In genomic region chr7:134211817-134212216, GRCh38 we compare ENCODE assay signal across 1 cellular context.
A peak's percentile ranks its signal among the peaks of the same experiment; 100 is the strongest.
TF ChIP-seq lines count a peak whose summit lies in the region.

No MANE protein-coding gene starts in this region.

TF ChIP-seq in K562, 482 proteins besides CTCF, POLR2A, EP300 and RAD21 (continued from another document and continues in another):
- TF ChIP-seq, protein P1, sequence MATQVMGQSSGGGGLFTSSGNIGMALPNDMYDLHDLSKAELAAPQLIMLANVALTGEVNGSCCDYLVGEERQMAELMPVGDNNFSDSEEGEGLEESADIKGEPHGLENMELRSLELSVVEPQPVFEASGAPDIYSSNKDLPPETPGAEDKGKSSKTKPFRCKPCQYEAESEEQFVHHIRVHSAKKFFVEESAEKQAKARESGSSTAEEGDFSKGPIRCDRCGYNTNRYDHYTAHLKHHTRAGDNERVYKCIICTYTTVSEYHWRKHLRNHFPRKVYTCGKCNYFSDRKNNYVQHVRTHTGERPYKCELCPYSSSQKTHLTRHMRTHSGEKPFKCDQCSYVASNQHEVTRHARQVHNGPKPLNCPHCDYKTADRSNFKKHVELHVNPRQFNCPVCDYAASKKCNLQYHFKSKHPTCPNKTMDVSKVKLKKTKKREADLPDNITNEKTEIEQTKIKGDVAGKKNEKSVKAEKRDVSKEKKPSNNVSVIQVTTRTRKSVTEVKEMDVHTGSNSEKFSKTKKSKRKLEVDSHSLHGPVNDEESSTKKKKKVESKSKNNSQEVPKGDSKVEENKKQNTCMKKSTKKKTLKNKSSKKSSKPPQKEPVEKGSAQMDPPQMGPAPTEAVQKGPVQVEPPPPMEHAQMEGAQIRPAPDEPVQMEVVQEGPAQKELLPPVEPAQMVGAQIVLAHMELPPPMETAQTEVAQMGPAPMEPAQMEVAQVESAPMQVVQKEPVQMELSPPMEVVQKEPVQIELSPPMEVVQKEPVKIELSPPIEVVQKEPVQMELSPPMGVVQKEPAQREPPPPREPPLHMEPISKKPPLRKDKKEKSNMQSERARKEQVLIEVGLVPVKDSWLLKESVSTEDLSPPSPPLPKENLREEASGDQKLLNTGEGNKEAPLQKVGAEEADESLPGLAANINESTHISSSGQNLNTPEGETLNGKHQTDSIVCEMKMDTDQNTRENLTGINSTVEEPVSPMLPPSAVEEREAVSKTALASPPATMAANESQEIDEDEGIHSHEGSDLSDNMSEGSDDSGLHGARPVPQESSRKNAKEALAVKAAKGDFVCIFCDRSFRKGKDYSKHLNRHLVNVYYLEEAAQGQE (CRISPR knock-in tag; IDR thresholded peaks at IDR 0.05; ENCODE audit: low read depth) = no peak
- TF ChIP-seq PCBP2 (IDR thresholded peaks at IDR 0.05; ENCODE audit: low read depth, low read length, poor library complexity, severe bottlenecking) (no peak), TEAD2 (tag; IDR thresholded peaks at IDR 0.05) (no peak), CBX1 (IDR thresholded peaks at IDR 0.05; ENCODE audit: low read depth) (no peak), ZNF717 (CRISPR knock-in tag; IDR thresholded peaks at IDR 0.05) (no peak), EHMT2 (IDR thresholded peaks at IDR 0.05) (peak; percentile 54; the same call in 1 of the 2 replicates), ARID3A (IDR thresholded peaks at IDR 0.05; ENCODE audit: borderline replicate concordance, low read depth, low read length) (no peak), CSDE1 (IDR thresholded peaks at IDR 0.05) (no peak), SMARCA4 (IDR thresholded peaks at IDR 0.05) (peak; percentile 36; the same call in 1 of the 2 replicates), ZNF354B (CRISPR knock-in tag; IDR thresholded peaks at IDR 0.05) (no peak), CBFA2T3 (IDR thresholded peaks at IDR 0.05) (peak; percentile 57; the same call in 1 of the 2 replicates), SMARCB1 (IDR thresholded peaks at IDR 0.05; ENCODE audit: insufficient read length, low read depth) (no peak), NEUROD1 (IDR thresholded peaks at IDR 0.05; ENCODE audit: borderline replicate concordance, low read depth, low read length, partially characterized antibody) (no peak), TAL1 (IDR thresholded peaks at IDR 0.05) (peak; percentile 40; the same call in 1 of the 2 replicates), RUNX1 (IDR thresholded peaks at IDR 0.05; ENCODE audit: low read depth) (no peak), ZBTB12 (CRISPR knock-in tag; IDR thresholded peaks at IDR 0.05) (no peak), TARDBP (IDR thresholded peaks at IDR 0.05) (no peak), ZNF655 (CRISPR knock-in tag; IDR thresholded peaks at IDR 0.05) (no peak), TEAD4 (IDR thresholded peaks at IDR 0.05; ENCODE audit: low read length) (0 out of 2 replicates have a peak, but pooled peaks have one; percentile 35), TEAD4 (CRISPR knock-in tag; IDR thresholded peaks at IDR 0.05; ENCODE audit: borderline replicate concordance) (no peak), PRPF4 (IDR thresholded peaks at IDR 0.05; ENCODE audit: insufficient read depth, low read depth, low read length, poor library complexity, severe bottlenecking) (no peak), PYGO2 (tag; IDR thresholded peaks at IDR 0.05) (no peak), ZBTB34 (CRISPR knock-in tag; IDR thresholded peaks at IDR 0.05) (no peak), MGA (IDR thresholded peaks at IDR 0.05) (peak; percentile 43; the same call in 1 of the 2 replicates), ZNF431 (CRISPR knock-in tag; IDR thresholded peaks at IDR 0.05) (no peak)
- TF ChIP-seq, protein P2, sequence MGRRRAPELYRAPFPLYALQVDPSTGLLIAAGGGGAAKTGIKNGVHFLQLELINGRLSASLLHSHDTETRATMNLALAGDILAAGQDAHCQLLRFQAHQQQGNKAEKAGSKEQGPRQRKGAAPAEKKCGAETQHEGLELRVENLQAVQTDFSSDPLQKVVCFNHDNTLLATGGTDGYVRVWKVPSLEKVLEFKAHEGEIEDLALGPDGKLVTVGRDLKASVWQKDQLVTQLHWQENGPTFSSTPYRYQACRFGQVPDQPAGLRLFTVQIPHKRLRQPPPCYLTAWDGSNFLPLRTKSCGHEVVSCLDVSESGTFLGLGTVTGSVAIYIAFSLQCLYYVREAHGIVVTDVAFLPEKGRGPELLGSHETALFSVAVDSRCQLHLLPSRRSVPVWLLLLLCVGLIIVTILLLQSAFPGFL (CRISPR knock-in tag; IDR thresholded peaks at IDR 0.05) = no peak
- TF ChIP-seq, protein P3, sequence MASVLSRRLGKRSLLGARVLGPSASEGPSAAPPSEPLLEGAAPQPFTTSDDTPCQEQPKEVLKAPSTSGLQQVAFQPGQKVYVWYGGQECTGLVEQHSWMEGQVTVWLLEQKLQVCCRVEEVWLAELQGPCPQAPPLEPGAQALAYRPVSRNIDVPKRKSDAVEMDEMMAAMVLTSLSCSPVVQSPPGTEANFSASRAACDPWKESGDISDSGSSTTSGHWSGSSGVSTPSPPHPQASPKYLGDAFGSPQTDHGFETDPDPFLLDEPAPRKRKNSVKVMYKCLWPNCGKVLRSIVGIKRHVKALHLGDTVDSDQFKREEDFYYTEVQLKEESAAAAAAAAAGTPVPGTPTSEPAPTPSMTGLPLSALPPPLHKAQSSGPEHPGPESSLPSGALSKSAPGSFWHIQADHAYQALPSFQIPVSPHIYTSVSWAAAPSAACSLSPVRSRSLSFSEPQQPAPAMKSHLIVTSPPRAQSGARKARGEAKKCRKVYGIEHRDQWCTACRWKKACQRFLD (CRISPR knock-in tag; IDR thresholded peaks at IDR 0.05) = no peak
- TF ChIP-seq, protein P4, sequence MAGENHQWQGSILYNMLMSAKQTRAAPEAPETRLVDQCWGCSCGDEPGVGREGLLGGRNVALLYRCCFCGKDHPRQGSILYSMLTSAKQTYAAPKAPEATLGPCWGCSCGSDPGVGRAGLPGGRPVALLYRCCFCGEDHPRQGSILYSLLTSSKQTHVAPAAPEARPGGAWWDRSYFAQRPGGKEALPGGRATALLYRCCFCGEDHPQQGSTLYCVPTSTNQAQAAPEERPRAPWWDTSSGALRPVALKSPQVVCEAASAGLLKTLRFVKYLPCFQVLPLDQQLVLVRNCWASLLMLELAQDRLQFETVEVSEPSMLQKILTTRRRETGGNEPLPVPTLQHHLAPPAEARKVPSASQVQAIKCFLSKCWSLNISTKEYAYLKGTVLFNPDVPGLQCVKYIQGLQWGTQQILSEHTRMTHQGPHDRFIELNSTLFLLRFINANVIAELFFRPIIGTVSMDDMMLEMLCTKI (IDR thresholded peaks at IDR 0.05; ENCODE audit: partially characterized antibody) = no peak
